In genomic region chr4:3556244-3556867, GRCh38 we compare ENCODE assay signal across 1 cellular context.
TF ChIP-seq lines count a peak whose summit lies in the region.

No MANE protein-coding gene starts in this region.

TF ChIP-seq in H1, 55 proteins besides CTCF, POLR2A, EP300 and RAD21:
- TF ChIP-seq GABPA (IDR thresholded peaks at IDR 0.05; ENCODE audit: borderline replicate concordance, insufficient read depth, low read length): peak; percentile 60; the same call in 1 of the 2 replicates
